8 cellular contexts compared by ENCODE assay signal in the genomic region with DNA sequence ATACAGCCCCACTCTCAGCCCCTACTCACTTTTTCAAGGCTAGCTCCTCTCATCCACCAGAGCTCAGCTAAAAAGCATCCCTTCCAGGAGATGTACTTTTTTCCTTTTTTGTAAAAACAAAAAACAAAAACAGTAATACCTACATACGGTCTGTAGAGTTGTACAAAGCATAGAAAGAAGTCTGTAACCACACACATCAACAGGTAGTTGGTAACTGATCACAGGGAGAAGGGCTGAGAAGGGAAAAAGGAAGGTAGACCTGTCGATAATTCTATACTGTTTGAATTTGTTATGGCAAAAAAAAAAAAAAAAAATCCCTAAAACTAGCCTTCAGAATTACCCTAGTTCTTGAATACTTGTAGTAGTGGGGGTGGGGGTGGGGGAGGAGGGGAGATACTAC. TPM values are rescaled to one million over a fixed set of nuclear protein-coding genes. Genes with fewer than 3 reads are reported as not detected.
DNase-seq lines count a peak whose midpoint lies in the region; ATAC-seq and TF ChIP-seq lines count a peak whose summit lies in the region.

No MANE protein-coding gene starts in this region.

- H3K36me3 Mint-ChIP-seq in T-cell = peaks cover 15% of the 10 kb centered on the region

- peak overlapping the region; percentile 94 to 100 (median 99) for H3K4me3 Mint-ChIP-seq in T-cell

- peaks cover 0 to 18% of the 10 kb centered on the region in 2 donors for H3K36me3 ChIP-seq in gastrocnemius medialis

- H3K27me3 Mint-ChIP-seq in T-cell = no peaks in the 10 kb centered on the region

- POLR2A ChIA-PET in T-cell (lab: Charles Lee) = no interaction called here

- H3K4me1 Mint-ChIP-seq in T-cell = peaks cover 14 to 27% (median 21%) of the 10 kb centered on the region in 3 donors

- TF ChIP-seq CTCF in GM13976 (IDR thresholded peaks at IDR 0.05; ENCODE audit: borderline replicate concordance, control extremely low read depth, extremely low read depth, insufficient read depth, missing control alignments) = no peak
- TF ChIP-seq CTCF in fibroblast of the aortic adventitia (IDR thresholded peaks at IDR 0.05; ENCODE audit: insufficient read depth, low read length) = no peak
- TF ChIP-seq CTCF in gastrocnemius medialis (IDR thresholded peaks at IDR 0.05 in 4 of 5, conservative IDR thresholded peaks at IDR 0.05 in 1 of 5) = no peak

- H3K27me3 ChIP-seq in gastrocnemius medialis = no peaks in the 10 kb centered on the region

- no peaks in the 10 kb centered on the region for H3K9me3 Mint-ChIP-seq in T-cell

- peaks cover 8 to 9% of the 10 kb centered on the region in 2 donors for H3K4me1 ChIP-seq in gastrocnemius medialis

- CTCF ChIA-PET in T-cell (lab: Charles Lee) = interaction anchor here (0.5 to 3.1 kb wide), 7 partner anchors 18 to 894 kb away, joined by 3 to 80 read pairs (median 5); partner anchors contain the start of genes GRB2 (in 1 of the 2) and MIF4GD (in 1 of the 2)

- no peaks in the 10 kb centered on the region for H3K9me3 ChIP-seq in gastrocnemius medialis

- TF ChIP-seq POLR2A in gastrocnemius medialis (IDR thresholded peaks at IDR 0.05) = no peak

- intact Hi-C loops in gastrocnemius medialis (cut with DNase I; ENCODE audit: low total_unique reads) = loop anchor here (2.0 kb wide), 1 partner anchor 18 kb away; the partner anchor contains the start of gene MIF4GD

- DNase-seq in GM13976 (ENCODE audit: low spot score) = peak; percentile 12
- no peak for DNase-seq in T-cell
- no peak for DNase-seq in fibroblast of the aortic adventitia (ENCODE audit: low read depth)
- no peak for DNase-seq in gastrocnemius medialis
- DNase-seq in DMS153 (lab: John Stamatoyannopoulos, UW) = no peak
- DNase-seq in SHP77 (lab: John Stamatoyannopoulos, UW) = no peak
- no peak for DNase-seq in NCI-H2196 (lab: John Stamatoyannopoulos, UW; ENCODE audit: unreplicated experiment)

- H3K27ac Mint-ChIP-seq in T-cell = peak overlapping the region; percentile 100

- H3K4me3 ChIP-seq in fibroblast of the aortic adventitia (ENCODE audit: low read depth, low read length) (peak overlapping the region; percentile 88), gastrocnemius medialis (peak overlapping the region; percentile 84 to 92 (median 86))

- ATAC-seq in T-cell (replicated peaks in 1 of 4) (no peak), gastrocnemius medialis (no peak), HG02885 (IDR thresholded peaks at IDR 0.05; ENCODE audit: poor library complexity, unreplicated experiment) (no peak)

- in situ Hi-C loops in GM13976 (cut with MboI; ENCODE audit: low sequenced_read_pairs, unreplicated experiment) (no loop called here), gastrocnemius medialis (cut with MboI; ENCODE audit: low sequenced_read_pairs in 4 of 4) (no loop called here)

- H3K27ac ChIP-seq in gastrocnemius medialis = peak overlapping the region; percentile 88 to 96 (median 94)

RNA-seq across cellular contexts. Expression of gene SLC25A19, which starts 0.9 kb away (rescaled TPM):
- total RNA-seq in T-cell (10 to 100 TPM; 12.4 to 30.1 (median 25.9) TPM), fibroblast of the aortic adventitia (ENCODE audit: low replicate concordance) (8.7 and 11.0 TPM in 2 replicates), gastrocnemius medialis (10 to 100 TPM in 3 of 4 donors, 1 to 10 TPM in 1; 6.1 to 18.7 (median 14.4) TPM)

RNA-seq across cellular contexts. Expression of gene MIF4GD, which starts 17.3 kb away (rescaled TPM):
- 10 to 100 TPM; 27.1 to 45.6 (median 39.2) TPM for total RNA-seq in T-cell
- 3.8 and 9.9 TPM in 2 replicates for total RNA-seq in fibroblast of the aortic adventitia (ENCODE audit: low replicate concordance)
- 10 to 100 TPM; 50.5 to 96.1 (median 72.4) TPM for total RNA-seq in gastrocnemius medialis

RNA-seq across cellular contexts. Expression of gene MRPS7, which starts 26.7 kb away (rescaled TPM):
- total RNA-seq in T-cell = 10 to 100 TPM; 29.8 to 39.4 (median 33.6) TPM
- total RNA-seq in fibroblast of the aortic adventitia (ENCODE audit: low replicate concordance) = 31.0 and 83.6 TPM in 2 replicates
- 100 to 1,000 TPM in 1 of 4 donors, 10 to 100 TPM in 3; 68.5 to 118 (median 82.6) TPM for total RNA-seq in gastrocnemius medialis

RNA-seq across cellular contexts. Expression of gene GGA3, which starts 27.0 kb away (rescaled TPM):
- total RNA-seq in T-cell = 100 to 1,000 TPM in 3 of 5 donors, 10 to 100 TPM in 2; 78.1 to 118 (median 102) TPM
- 8.7 and 14.0 TPM in 2 replicates for total RNA-seq in fibroblast of the aortic adventitia (ENCODE audit: low replicate concordance)
- 10 to 100 TPM; 31.3 to 42.3 (median 35.3) TPM for total RNA-seq in gastrocnemius medialis
